15 cellular contexts compared by ENCODE assay signal in genomic region chr10:110556296-110556695, GRCh38.
"Had no signal": no experiment of that assay in that cellular context is flagged by ENCODE, and none has a peak within 500 bp of the region (broad histone marks: within the 10 kb centered on the region; RNA-seq: fewer than 3 reads in every experiment).

No MANE protein-coding gene starts in this region.

- H3K36me3 ChIP-seq: esophagus muscularis mucosa, gastroesophageal sphincter had no signal

- H3K9me3 ChIP-seq: esophagus muscularis mucosa, gastroesophageal sphincter had no signal

- H3K4me3 ChIP-seq: esophagus muscularis mucosa, gastroesophageal sphincter had no signal

- H3K9me3 Mint-ChIP-seq: activated CD4-positive, alpha-beta memory T cell treated with anti-CD3 and anti-CD28 coated beads for 36 hours; activated CD4-positive, alpha-beta T cell treated with anti-CD3 and anti-CD28 coated beads, Interleukin-2, amount 10 ng/mL, durations not matched to agents 24 days and 14 days; activated T-helper 1 cell treated with anti-CD3 and anti-CD28 coated beads, Interleukin-12 subunit alpha, Interleukin-12 subunit beta, Interleukin-2, Interleukin-4 antibody, amounts not matched to agents 30 ng/mL and 10 ng/mL and 1 ng/mL, durations not matched to agents 14 hours and 24 hours and 36 hours; effector memory CD8-positive, alpha-beta T cell; T-cell had no signal

- H3K27ac Mint-ChIP-seq: activated CD4-positive, alpha-beta memory T cell treated with anti-CD3 and anti-CD28 coated beads for 36 hours; activated CD4-positive, alpha-beta T cell treated with anti-CD3 and anti-CD28 coated beads for 36 hours; activated CD4-positive, alpha-beta T cell treated with anti-CD3 and anti-CD28 coated beads, Interleukin-2, amount 10 ng/mL, durations not matched to agents 24 days and 14 days; activated CD8-positive, alpha-beta memory T cell treated with anti-CD3 and anti-CD28 coated beads, Interleukin-2, amount 10 ng/mL, durations not matched to agents 7 days and 5 days; activated CD8-positive, alpha-beta T cell treated with anti-CD3 and anti-CD28 coated beads, Interleukin-2, amount 10 ng/mL, durations not matched to agents 7 days and 5 days; activated naive CD8-positive, alpha-beta T cell; activated T-helper 1 cell treated with anti-CD3 and anti-CD28 coated beads, Interleukin-12 subunit alpha, Interleukin-12 subunit beta, Interleukin-2, Interleukin-4 antibody, amounts not matched to agents 30 ng/mL and 10 ng/mL and 1 ng/mL, durations not matched to agents 14 hours and 24 hours and 36 hours; effector memory CD8-positive, alpha-beta T cell; T-cell had no signal

- H3K27me3 ChIP-seq: foreskin keratinocyte had no signal

- H3K27ac ChIP-seq: esophagus muscularis mucosa, foreskin keratinocyte, gastroesophageal sphincter had no signal

- H3K36me3 Mint-ChIP-seq: activated CD4-positive, alpha-beta memory T cell treated with anti-CD3 and anti-CD28 coated beads for 36 hours; activated naive CD8-positive, alpha-beta T cell; T-cell had no signal

- H3K4me3 Mint-ChIP-seq: activated CD4-positive, alpha-beta memory T cell treated with anti-CD3 and anti-CD28 coated beads for 36 hours; activated CD4-positive, alpha-beta T cell treated with anti-CD3 and anti-CD28 coated beads for 36 hours; activated CD4-positive, alpha-beta T cell treated with anti-CD3 and anti-CD28 coated beads, Interleukin-2, amount 10 ng/mL, durations not matched to agents 24 days and 14 days; activated CD8-positive, alpha-beta memory T cell treated with anti-CD3 and anti-CD28 coated beads, Interleukin-2, amount 10 ng/mL, durations not matched to agents 7 days and 5 days; activated CD8-positive, alpha-beta T cell treated with anti-CD3 and anti-CD28 coated beads, Interleukin-2, amount 10 ng/mL, durations not matched to agents 7 days and 5 days; activated naive CD8-positive, alpha-beta T cell; activated T-helper 1 cell treated with anti-CD3 and anti-CD28 coated beads, Interleukin-12 subunit alpha, Interleukin-12 subunit beta, Interleukin-2, Interleukin-4 antibody, amounts not matched to agents 30 ng/mL and 10 ng/mL and 1 ng/mL, durations not matched to agents 14 hours and 24 hours and 36 hours; effector memory CD8-positive, alpha-beta T cell; T-cell had no signal

- ATAC-seq: gastroesophageal sphincter had no signal

- H3K4me1 ChIP-seq: esophagus muscularis mucosa, foreskin keratinocyte, gastroesophageal sphincter had no signal

- FAIRE-seq: colon had no signal

- DNase-seq: activated gamma-delta T cell, cortex of kidney, foreskin keratinocyte had no signal
